In the genomic region with DNA sequence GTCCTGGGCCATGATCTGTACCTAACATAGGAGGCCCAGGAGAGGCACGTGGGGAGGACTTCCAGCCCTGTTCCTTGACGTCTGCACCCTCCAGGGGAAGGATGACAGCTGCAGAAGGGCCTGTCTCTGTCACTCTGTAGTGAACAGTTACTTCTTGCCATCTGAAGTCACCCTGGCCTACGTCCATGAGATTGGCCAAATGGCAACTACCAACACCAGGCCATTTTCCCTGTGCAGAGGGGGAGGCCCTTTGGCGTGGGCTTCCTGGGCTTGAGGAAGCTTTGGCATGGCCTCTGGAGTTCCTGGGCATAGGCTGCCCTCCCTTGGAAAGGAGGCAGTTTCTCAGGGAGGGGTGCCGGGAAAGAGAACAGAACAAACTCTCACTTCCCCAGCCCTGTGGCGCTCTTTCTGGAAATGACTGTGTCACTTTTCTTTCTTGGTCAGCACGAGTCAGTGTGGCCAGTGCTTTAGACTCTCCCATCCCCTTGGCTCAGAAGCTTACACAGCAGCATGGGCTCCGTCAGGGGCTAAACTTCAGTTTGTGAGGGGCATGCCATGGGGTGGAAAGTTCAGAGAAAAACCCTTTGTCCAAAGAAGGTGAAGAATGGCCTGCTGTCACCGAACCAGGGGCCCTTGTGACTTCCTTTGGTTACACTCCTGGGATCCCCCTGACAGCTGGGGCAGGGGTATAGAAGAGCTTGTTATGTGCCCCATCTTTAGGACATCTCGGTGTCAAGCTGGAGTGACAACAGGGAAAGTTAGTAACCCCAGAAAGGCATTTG, we compare ENCODE assay signal across 1 cellular context.
TF ChIP-seq lines count a peak whose summit lies in the region.

No MANE protein-coding gene starts in this region.

TF ChIP-seq in H1, 55 proteins besides CTCF, POLR2A, EP300 and RAD21:
- TF ChIP-seq SRF (IDR thresholded peaks at IDR 0.05; ENCODE audit: low read depth, low read length) (no peak), BCL11A (IDR thresholded peaks at IDR 0.05; ENCODE audit: low read depth in 2 of 2, low read length in 2 of 2) (no peak)
TF ChIP-seq in H1: peak in this region for 0.
